In the genomic region with DNA sequence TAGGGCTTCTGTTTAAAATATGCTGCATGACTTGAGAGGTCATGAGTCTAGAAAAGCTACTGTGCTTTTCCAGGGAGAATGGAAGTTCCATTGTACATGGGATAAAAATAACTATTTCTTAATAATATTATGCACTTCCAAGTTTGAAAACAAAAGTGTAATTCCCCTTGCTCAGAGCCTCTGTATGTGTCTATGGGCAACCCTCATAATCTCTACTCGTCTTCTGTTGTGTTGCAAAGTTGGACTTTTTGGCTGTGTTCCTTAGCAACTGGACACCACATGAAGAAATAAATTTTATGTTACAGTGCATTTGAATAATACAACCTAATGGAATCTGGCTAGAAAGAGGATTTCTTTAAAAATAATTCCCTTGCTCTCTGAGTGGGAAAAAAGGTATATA, we compare ENCODE assay signal across 27 cellular contexts.
"Had no signal": no experiment of that assay in that cellular context is flagged by ENCODE, and none has a peak within 500 bp of the region (broad histone marks: within the 10 kb centered on the region; RNA-seq: fewer than 3 reads in every experiment).

No MANE protein-coding gene starts in this region.

- H3K27me3 Mint-ChIP-seq: brain; effector memory CD8-positive, alpha-beta T cell; stimulated activated naive CD8-positive, alpha-beta T cell treated with anti-CD3 and anti-CD28 coated beads, Interleukin-15, amount 100 ng/mL, for 72 hours; T-cell had no signal

- H3K9me3 Mint-ChIP-seq: effector memory CD8-positive, alpha-beta T cell had no signal

- H3K27ac ChIP-seq: esophagus muscularis mucosa, neutrophil, ovary, prostate gland, right atrium auricular region, testis, vagina, VCaP had no signal

- H3K4me3 Mint-ChIP-seq: activated CD8-positive, alpha-beta T cell treated with anti-CD3 and anti-CD28 coated beads, Interleukin-2, amount 10 ng/mL, durations not matched to agents 7 days and 5 days; activated T-helper 1 cell treated with anti-CD3 and anti-CD28 coated beads, Interleukin-12 subunit alpha, Interleukin-12 subunit beta, Interleukin-2, Interleukin-4 antibody, amounts not matched to agents 30 ng/mL and 10 ng/mL and 1 ng/mL, durations not matched to agents 14 hours and 24 hours and 36 hours; effector memory CD8-positive, alpha-beta T cell; nephron; stimulated activated naive CD8-positive, alpha-beta T cell treated with anti-CD3 and anti-CD28 coated beads, Interleukin-15, amount 100 ng/mL, for 72 hours; T-cell; T-helper 2 cell treated with Interferon-gamma antibody and Interleukin-4, amounts not matched to agents 5 μg/mL and 100 μg/mL, for 36 hours had no signal

- H3K27me3 ChIP-seq: esophagus muscularis mucosa, neutrophil, ovary, right atrium auricular region, testis, vagina had no signal

- H3K27ac Mint-ChIP-seq: activated CD8-positive, alpha-beta T cell treated with anti-CD3 and anti-CD28 coated beads, Interleukin-2, amount 10 ng/mL, durations not matched to agents 7 days and 5 days; activated T-helper 1 cell treated with anti-CD3 and anti-CD28 coated beads, Interleukin-12 subunit alpha, Interleukin-12 subunit beta, Interleukin-2, Interleukin-4 antibody, amounts not matched to agents 30 ng/mL and 10 ng/mL and 1 ng/mL, durations not matched to agents 14 hours and 24 hours and 36 hours; brain; effector memory CD8-positive, alpha-beta T cell; nephron; stimulated activated naive CD8-positive, alpha-beta T cell treated with anti-CD3 and anti-CD28 coated beads, Interleukin-15, amount 100 ng/mL, for 72 hours; T-cell; T-helper 2 cell treated with Interferon-gamma antibody and Interleukin-4, amounts not matched to agents 5 μg/mL and 100 μg/mL, for 36 hours had no signal

- H3K4me3 ChIP-seq: esophagus muscularis mucosa, ovary, prostate gland, right atrium auricular region, testis, vagina had no signal

- DNase-seq: activated CD4-positive, alpha-beta T cell treated with anti-CD3 and anti-CD28 coated beads, Interleukin-2, amount 50 U/mL, for 1 hour; activated CD8-positive, alpha-beta T cell treated with anti-CD3 and anti-CD28 coated beads, Interleukin-2, amount 10 ng/mL, durations not matched to agents 7 days and 5 days; activated gamma-delta T cell; activated naive CD4-positive, alpha-beta T cell treated with anti-CD3 and anti-CD28 coated beads, Interleukin-2, amount 50 U/mL, for 16 hours; aorta; caudate nucleus; effector memory CD8-positive, alpha-beta T cell; hippocampal formation; left ventricle myocardium superior; mammary epithelial cell; ovary; stimulated activated CD4-positive, alpha-beta T cell treated with anti-CD3 and anti-CD28 coated beads, Interleukin-12 subunit alpha, Interleukin-12 subunit beta, amount 100 ng/mL, for 4 hours; stimulated activated CD4-positive, alpha-beta T cell treated with anti-CD3 and anti-CD28 coated beads, Interleukin-4, amount 100 ng/mL, for 4 hours; stimulated activated naive CD8-positive, alpha-beta T cell treated with anti-CD3 and anti-CD28 coated beads, Interleukin-15, amount 100 ng/mL, for 72 hours; T-cell; testis; trophoblast cell had no signal

- H3K4me1 Mint-ChIP-seq: nephron; stimulated activated naive CD8-positive, alpha-beta T cell treated with anti-CD3 and anti-CD28 coated beads, Interleukin-15, amount 100 ng/mL, for 72 hours; T-cell had no signal

- H3K36me3 Mint-ChIP-seq: T-cell had no signal
